ENCODE assay signal across 22 cellular contexts in the genomic region with DNA sequence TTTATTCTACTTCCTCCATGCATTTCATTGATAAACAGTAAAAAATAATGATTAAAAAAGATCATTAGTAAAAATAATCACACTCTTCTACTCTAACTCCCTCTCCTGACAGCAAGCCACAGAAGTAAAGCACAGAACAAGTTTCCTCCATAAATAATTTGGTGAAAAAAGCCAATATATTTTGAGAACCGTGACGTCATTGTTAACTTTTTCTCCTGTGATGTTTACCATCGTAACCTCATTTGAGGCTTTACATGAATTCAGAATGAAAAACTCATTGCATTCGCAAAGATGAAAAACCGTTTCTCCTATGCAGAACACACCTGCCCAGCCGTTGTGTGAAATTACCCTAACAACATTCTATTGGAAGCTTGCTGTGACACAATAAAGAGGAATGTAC.
"Had no signal": no experiment of that assay in that cellular context is flagged by ENCODE, and none has a peak within 500 bp of the region (broad histone marks: within the 10 kb centered on the region; RNA-seq: fewer than 3 reads in every experiment).

No MANE protein-coding gene starts in this region.

- H3K9me3 ChIP-seq: heart left ventricle, pancreas, suprapubic skin, thyroid gland had no signal

- H3K4me2 ChIP-seq: smooth muscle cell had no signal

- H3K4me3 ChIP-seq: heart left ventricle, lung, pancreas, smooth muscle cell, suprapubic skin, thyroid gland had no signal

- DNase-seq: effector CD4-positive, alpha-beta T cell; endodermal cell; erythroblast; foreskin melanocyte; heart left ventricle; hippocampal formation; left colon; left ventricle myocardium superior; mesenchymal stem cell; midbrain; occipital lobe; pancreas; right cardiac atrium; stimulated activated CD4-positive, alpha-beta T cell treated with anti-CD3 and anti-CD28 coated beads, Interleukin-2, amount 100 ng/mL, for 48 hours; stimulated activated naive CD4-positive, alpha-beta T cell treated with Interleukin-2 at 50 U/mL for 16 hours; thyroid gland had no signal

- H3K4me1 ChIP-seq: heart left ventricle, pancreas, suprapubic skin, thyroid gland had no signal

- H3K27me3 ChIP-seq: heart left ventricle, suprapubic skin, thyroid gland had no signal

- FAIRE-seq: endothelial cell of umbilical vein, pancreas, urothelium cell line had no signal

- H3K36me3 ChIP-seq: heart left ventricle, pancreas, suprapubic skin, thyroid gland had no signal

- ATAC-seq: heart left ventricle; left colon; left ventricle myocardium superior; natural killer cell treated with Interleukin-12 subunit alpha and Interleukin-12 subunit beta and Interleukin-15 and Interleukin-18, amount 100 ng/mL, for 72 hours; pancreas; right cardiac atrium had no signal

- H3K27ac ChIP-seq: heart left ventricle, pancreas, suprapubic skin, thyroid gland had no signal
